ENCODE assay signal across 19 cellular contexts in genomic region chr3:49908378-49909199, GRCh38. TPM values are rescaled to one million over a fixed set of nuclear protein-coding genes. Genes with fewer than 3 reads are reported as not detected.
"Had no signal": no experiment of that assay in that cellular context is flagged by ENCODE, and none has a peak within 500 bp of the region (broad histone marks: within the 10 kb centered on the region; RNA-seq: fewer than 3 reads in every experiment).

No MANE protein-coding gene starts in this region.

- H3K27ac ChIP-seq: coronary artery, epithelial cell of prostate, heart right ventricle, lower lobe of right lung, suprapubic skin, WERI-Rb-1 had no signal

- H3K4me3 ChIP-seq: coronary artery, heart right ventricle, lower lobe of right lung, smooth muscle cell, stomach, suprapubic skin, tibial nerve had no signal

- H3K27me3 ChIP-seq: heart right ventricle, stomach, suprapubic skin, tibial nerve had no signal

- DNase-seq: activated CD4-positive, alpha-beta T cell treated with anti-CD3 and anti-CD28 coated beads for 1 hour; activated T-cell treated with anti-CD3 and anti-CD28 coated beads, Interleukin-2, amount 50 U/mL, for 1 hour; heart right ventricle; left colon; lower lobe of right lung; naive B cell; nucleus accumbens; stimulated activated CD4-positive, alpha-beta T cell treated with anti-CD3 and anti-CD28 coated beads, Interleukin-15, amount 100 ng/mL, for 24 hours; stomach; T-helper 17 cell; WERI-Rb-1 had no signal

- H3K9me3 ChIP-seq: heart right ventricle, lower lobe of right lung, stomach, suprapubic skin, tibial nerve had no signal

- H3K4me2 ChIP-seq: smooth muscle cell had no signal

RNA-seq across cellular contexts. Expression of gene CAMKV, which starts 38.9 kb away (rescaled TPM):
- total RNA-seq: fibroblast of villous mesenchyme, heart right ventricle, lower lobe of right lung, mesenteric fat pad, sciatic nerve, smooth muscle cell, tibial nerve had no signal
